14 cellular contexts compared by ENCODE assay signal in genomic region chr21:43929217-43929971, GRCh38.
DNase-seq lines count a peak whose midpoint lies in the region; ATAC-seq, FAIRE-seq and TF ChIP-seq lines count a peak whose summit lies in the region.
"Had no signal": no experiment of that assay in that cellular context is flagged by ENCODE, and none has a peak within 500 bp of the region (broad histone marks: within the 10 kb centered on the region; RNA-seq: fewer than 3 reads in every experiment).

No MANE protein-coding gene starts in this region.

- ATAC-seq in body of pancreas (peak; percentile 21), heart right ventricle (peak; percentile 85 to 93 (median 88)), pancreas (peak; percentile 23 to 66 (median 29))
- ATAC-seq: activated CD8-positive, alpha-beta memory T cell treated with anti-CD3 and anti-CD28 coated beads, Interleukin-2, amount 10 ng/mL, durations not matched to agents 7 days and 5 days had no signal

- TF ChIP-seq CTCF in C4-2B (conservative IDR thresholded peaks at IDR 0.05) (peak; percentile 45), body of pancreas (IDR thresholded peaks at IDR 0.05) (no peak), heart right ventricle (IDR thresholded peaks at IDR 0.05) (peak in 7 of 9 donors; percentile 21 to 51 (median 35)), pancreas (IDR thresholded peaks at IDR 0.05) (no peak), D721Med (IDR thresholded peaks at IDR 0.05; ENCODE audit: insufficient read depth, missing control alignments) (no peak)

- H3K4me3 ChIP-seq in body of pancreas (no peak overlapping the region), heart right ventricle (no peak overlapping the region), pancreas (no peak overlapping the region)
- H3K4me3 ChIP-seq: PC-9, tibial nerve had no signal

- 75 to 85% methylated on average over 22 to 30 of the region's 30 CpGs for WGBS in body of pancreas, 2 donors
- WGBS in heart right ventricle, 2 donors: 54 to 66% methylated on average over 30 of the region's 30 CpGs
- WGBS in pancreas, 2 donors: 77 to 84% methylated on average over 30 of the region's 30 CpGs

- H3K9me3 ChIP-seq in body of pancreas: no peaks in the 10 kb centered on the region
- H3K9me3 ChIP-seq in heart right ventricle: no peaks in the 10 kb centered on the region
- no peaks in the 10 kb centered on the region for H3K9me3 ChIP-seq in pancreas
- H3K9me3 ChIP-seq: Caco-2, tibial nerve had no signal

- H3K27ac ChIP-seq in C4-2B: peak overlapping the region; percentile 74
- H3K27ac ChIP-seq in body of pancreas: no peak overlapping the region
- peak overlapping the region; percentile 26 to 91 (median 86) for H3K27ac ChIP-seq in heart right ventricle
- H3K27ac ChIP-seq in pancreas: no peak overlapping the region
- H3K27ac ChIP-seq: PC-9, tibial nerve had no signal

- no peaks in the 10 kb centered on the region for H3K36me3 ChIP-seq in body of pancreas (replicated peaks in 1 of 2; ENCODE audit: insufficient read depth in 1 of 2, low read depth in 2 of 2)
- H3K36me3 ChIP-seq in heart right ventricle: peaks cover 0 to 18% (median 0%) of the 10 kb centered on the region in 9 donors
- H3K36me3 ChIP-seq in pancreas: peaks cover 0 to 3% (median 0%) of the 10 kb centered on the region in 3 donors

- intact Hi-C loops in body of pancreas (cut with DNase I) (no loop called here), heart right ventricle (cut with DNase I) (loop anchor here in 2 of 10 donors (5.0 to 10.0 kb wide), 2 partner anchors 55 to 62 kb away; partner anchors contain the start of gene AGPAT3 (in 1 of the 2)), pancreas (cut with DNase I) (no loop called here)

- DNase-seq in body of pancreas: peak in 1 of 4 donors; percentile 51
- peak; percentile 80 to 83 for DNase-seq in heart right ventricle
- DNase-seq in pancreas: peak in 3 of 6 donors; percentile 30 to 62 (median 58)
- DNase-seq in RCC 7860 (ENCODE audit: low spot score): no peak
- no peak for DNase-seq in NCI-H446 (lab: John Stamatoyannopoulos, UW)
- no peak for DNase-seq in stimulated activated CD4-positive, alpha-beta T cell treated with anti-CD3 and anti-CD28 coated beads, Interleukin-15, amount 100 ng/mL, for 24 hours
- no peak for DNase-seq in D721Med (ENCODE audit: insufficient read length, low spot score)
- DNase-seq: activated CD8-positive, alpha-beta memory T cell treated with anti-CD3 and anti-CD28 coated beads, Interleukin-2, amount 10 ng/mL, durations not matched to agents 7 days and 5 days; Caco-2; NCI-H2029 treated with DMSO at 0.1 percent for 48 hours had no signal

- H3K27me3 ChIP-seq in body of pancreas (no peaks in the 10 kb centered on the region), heart right ventricle (no peaks in the 10 kb centered on the region), pancreas (no peaks in the 10 kb centered on the region)
- H3K27me3 ChIP-seq: tibial nerve had no signal

- TF ChIP-seq POLR2A in body of pancreas (IDR thresholded peaks at IDR 0.05): no peak

- FAIRE-seq in pancreas (lab: Jason Lieb, UNC): no peak
- no peak for FAIRE-seq in RCC 7860 (lab: Jason Lieb, UNC)
- no peak for FAIRE-seq in D721Med (lab: Jason Lieb, UNC)
- FAIRE-seq: frontal cortex had no signal

- H3K4me1 ChIP-seq in body of pancreas: no peaks in the 10 kb centered on the region
- H3K4me1 ChIP-seq in heart right ventricle: peaks cover 12 to 62% (median 44%) of the 10 kb centered on the region in 9 donors
- no peaks in the 10 kb centered on the region for H3K4me1 ChIP-seq in pancreas

Comparison
In these comparisons a context has a peak if more than half of its experiments do, and no peak if none do; other contexts are left out.
1. H3K27ac ChIP-seq: peak in C4-2B (single experiment) and heart right ventricle (10 of 10); none in body of pancreas (0 of 4) and pancreas (0 of 4).
2. CTCF ChIP-seq: peak in C4-2B (single experiment) and heart right ventricle (7 of 9); none in body of pancreas (0 of 7), pancreas (0 of 4) and D721Med (single experiment).
3. ATAC-seq: peak in every context shown above with its lines; median percentile 88 in heart right ventricle; 29 in pancreas; 21 in body of pancreas.
4. DNase-seq: peak in heart right ventricle (2 of 2); none in RCC 7860 (single experiment), NCI-H446 (0 of 2), stimulated activated CD4-positive, alpha-beta T cell treated with anti-CD3 and anti-CD28 coated beads, Interleukin-15, amount 100 ng/mL, for 24 hours (single experiment) and D721Med (single experiment).